Comparison of ENCODE assay signal across 19 cellular contexts in genomic region chr10:43942096-43942885, GRCh38.
DNase-seq lines count a peak whose midpoint lies in the region; ATAC-seq and TF ChIP-seq lines count a peak whose summit lies in the region.
"Had no signal": no experiment of that assay in that cellular context is flagged by ENCODE, and none has a peak within 500 bp of the region (broad histone marks: within the 10 kb centered on the region; RNA-seq: fewer than 3 reads in every experiment).

No MANE protein-coding gene starts in this region.

- H3K27me3 Mint-ChIP-seq in HFFc6 (ENCODE audit: insufficient read depth) (no peaks in the 10 kb centered on the region), neural crest cell (ENCODE audit: low read depth) (no peaks in the 10 kb centered on the region), progenitor cell of endocrine pancreas (peaks cover 6% of the 10 kb centered on the region)

- no peak for TF ChIP-seq CTCF in AG10803 (conservative IDR thresholded peaks at IDR 0.05; ENCODE audit: low read length)
- no peak for TF ChIP-seq CTCF in HFFc6 (IDR thresholded peaks at IDR 0.05)
- no peak for TF ChIP-seq CTCF in coronary artery (IDR thresholded peaks at IDR 0.05)
- TF ChIP-seq CTCF in neural crest cell (conservative IDR thresholded peaks at IDR 0.05): no peak
- TF ChIP-seq CTCF in progenitor cell of endocrine pancreas (IDR thresholded peaks at IDR 0.05; ENCODE audit: unreplicated experiment): no peak

- H3K4me3 Mint-ChIP-seq in HFFc6: peak overlapping the region; percentile 63; the same call in 1 of the 2 replicates
- no peak overlapping the region for H3K4me3 Mint-ChIP-seq in neural crest cell
- no peak overlapping the region for H3K4me3 Mint-ChIP-seq in progenitor cell of endocrine pancreas (ENCODE audit: low read depth)
- H3K4me3 Mint-ChIP-seq: IgD-negative memory B cell had no signal

- DNase-seq in AG10803 (ENCODE audit: low read depth): peak; percentile 34
- no peak for DNase-seq in HFFc6
- peak; percentile 53 for DNase-seq in coronary artery (ENCODE audit: low spot score)
- no peak for DNase-seq in neural crest cell (ENCODE audit: low read depth, low spot score)
- DNase-seq in NCI-H2029 (lab: John Stamatoyannopoulos, UW): no peak
- no peak for DNase-seq in progenitor cell of endocrine pancreas (ENCODE audit: low spot score, unreplicated experiment)
- DNase-seq: activated CD4-positive, alpha-beta T cell treated with anti-CD3 and anti-CD28 coated beads, Interleukin-2, amount 50 U/mL, for 4 hours; cortex of kidney; left cardiac atrium; NCI-H1092 treated with DMSO at 0.1 percent for 48 hours; NCI-H446; stimulated activated CD8-positive, alpha-beta memory T cell treated with anti-CD3 and anti-CD28 coated beads, Interleukin-4, amount 100 ng/mL, for 48 hours; trophoblast cell had no signal

- no peak overlapping the region for H3K27ac ChIP-seq in coronary artery
- H3K27ac ChIP-seq: hepatocyte, right lobe of liver, SK-N-MC had no signal

- H3K4me3 ChIP-seq in AG10803 (ENCODE audit: low read length) (no peak overlapping the region), coronary artery (no peak overlapping the region)
- H3K4me3 ChIP-seq: hepatocyte, right lobe of liver, SK-N-MC had no signal

- peaks cover 9% of the 10 kb centered on the region for H3K36me3 Mint-ChIP-seq in HFFc6 (ENCODE audit: low read depth)
- H3K36me3 Mint-ChIP-seq in neural crest cell (ENCODE audit: low read depth): no peaks in the 10 kb centered on the region
- no peaks in the 10 kb centered on the region for H3K36me3 Mint-ChIP-seq in progenitor cell of endocrine pancreas (ENCODE audit: insufficient read depth)
- H3K36me3 Mint-ChIP-seq: IgD-negative memory B cell had no signal

- ATAC-seq in GM19397 (IDR thresholded peaks at IDR 0.05; ENCODE audit: unreplicated experiment) (no peak), GM21786 (IDR thresholded peaks at IDR 0.05; ENCODE audit: unreplicated experiment) (no peak)
- ATAC-seq: left cardiac atrium, right lobe of liver had no signal

- H3K27ac Mint-ChIP-seq in HFFc6: 0 out of 2 replicates have a peak overlapping the region, but pooled peaks have one; percentile 7
- H3K27ac Mint-ChIP-seq in neural crest cell (ENCODE audit: unreplicated experiment): peak overlapping the region; percentile 29
- H3K27ac Mint-ChIP-seq in progenitor cell of endocrine pancreas: no peak overlapping the region
- H3K27ac Mint-ChIP-seq: IgD-negative memory B cell had no signal

- H3K4me1 Mint-ChIP-seq in HFFc6 (ENCODE audit: low read depth): peaks cover 42% of the 10 kb centered on the region
- peaks cover 22% of the 10 kb centered on the region for H3K4me1 Mint-ChIP-seq in neural crest cell
- H3K4me1 Mint-ChIP-seq in progenitor cell of endocrine pancreas (ENCODE audit: low read depth): no peaks in the 10 kb centered on the region

- H3K9me3 Mint-ChIP-seq in HFFc6: no peaks in the 10 kb centered on the region; the same call in 1 of the 2 replicates
- no peaks in the 10 kb centered on the region for H3K9me3 Mint-ChIP-seq in neural crest cell
- H3K9me3 Mint-ChIP-seq in progenitor cell of endocrine pancreas (ENCODE audit: low read depth): peaks cover 4% of the 10 kb centered on the region

Comparison
In these comparisons a context has a peak if more than half of its experiments do, and no peak if none do; other contexts are left out.
1. DNase-seq: peak in AG10803 (single experiment) and coronary artery (single experiment); none in HFFc6 (single experiment), neural crest cell (single experiment), NCI-H2029 (single experiment) and progenitor cell of endocrine pancreas (single experiment).